25 cellular contexts compared by ENCODE assay signal in the genomic region with DNA sequence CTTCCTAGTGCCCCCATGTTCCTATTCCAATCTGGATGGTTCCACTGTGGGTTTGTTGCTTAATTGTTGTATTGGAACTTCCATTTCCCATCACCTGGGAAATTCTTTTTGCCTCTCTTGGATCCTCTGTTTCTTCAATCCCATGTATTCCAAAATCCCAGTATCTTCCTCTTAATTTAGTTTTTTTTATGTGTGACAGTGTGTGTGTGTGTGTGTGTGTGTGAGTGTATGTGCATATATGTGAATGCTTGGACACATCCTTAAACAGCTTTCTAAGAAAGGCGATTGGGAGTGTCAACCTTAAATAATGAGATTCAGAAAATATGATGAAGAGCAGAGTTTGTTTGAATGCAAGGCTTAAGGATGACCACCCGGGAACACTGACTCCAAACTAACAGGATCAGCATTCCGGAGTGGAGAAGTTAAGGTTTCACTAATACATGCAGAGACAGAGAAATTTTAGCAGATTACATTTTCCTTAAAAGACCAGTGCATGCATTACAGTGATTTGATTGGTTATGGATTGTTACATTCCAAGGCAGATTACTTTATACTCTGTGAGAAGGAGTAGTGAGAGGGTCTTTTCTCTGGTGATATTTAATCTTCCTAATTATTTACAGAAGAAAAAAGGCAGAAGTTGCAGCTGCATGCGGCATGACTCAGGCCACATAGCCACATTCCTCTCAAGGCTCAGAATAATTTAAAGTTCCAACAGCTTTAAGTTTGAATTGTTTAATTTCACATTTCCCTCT. TPM values are rescaled to one million over a fixed set of nuclear protein-coding genes. Genes with fewer than 3 reads are reported as not detected.
DNase-seq lines count a peak whose midpoint lies in the region; ATAC-seq, FAIRE-seq and TF ChIP-seq lines count a peak whose summit lies in the region.
"Had no signal": no experiment of that assay in that cellular context is flagged by ENCODE, and none has a peak within 500 bp of the region (broad histone marks: within the 10 kb centered on the region; RNA-seq: fewer than 3 reads in every experiment).

No MANE protein-coding gene starts in this region.

- DNase-seq in EH (ENCODE audit: low read depth) (peak; percentile 32), LHCN-M2 (ENCODE audit: low read depth) (peak; percentile 3), choroid plexus epithelial cell (ENCODE audit: low read depth) (peak; percentile 31), urothelium cell line (ENCODE audit: low spot score) (peak; percentile 28)
- no peak for DNase-seq in activated CD4-positive, alpha-beta T cell treated with anti-CD3 and anti-CD28 coated beads, Interleukin-2, amount 50 U/mL, for 1 hour
- DNase-seq: activated CD4-positive, alpha-beta T cell treated with anti-CD3 and anti-CD28 coated beads for 1 hour; activated CD8-positive, alpha-beta memory T cell treated with anti-CD3 and anti-CD28 coated beads, Interleukin-2, amount 50 U/mL, for 48 hours; activated CD8-positive, alpha-beta T cell treated with anti-CD3 and anti-CD28 coated beads for 36 hours; Calu3; CD4-positive, CD25-positive, alpha-beta regulatory T cell; DMS79; erythroblast; Karpas-422; left ventricle myocardium superior; NCI-H146; SIG-M5; stimulated activated CD4-positive, alpha-beta T cell treated with anti-CD3 and anti-CD28 coated beads, Interleukin-12 subunit alpha, Interleukin-12 subunit beta, amount 100 ng/mL, for 4 hours; stimulated activated CD4-positive, alpha-beta T cell treated with anti-CD3 and anti-CD28 coated beads, Interleukin-2, amount 100 ng/mL, for 48 hours; stomach had no signal

- peak; percentile 35 for FAIRE-seq in urothelium cell line (lab: Jason Lieb, UNC)
- FAIRE-seq: keratinocyte had no signal

- TF ChIP-seq CTCF in choroid plexus epithelial cell (conservative IDR thresholded peaks at IDR 0.05; ENCODE audit: low read depth, low read length): no peak

- H3K4me3 ChIP-seq in choroid plexus epithelial cell (ENCODE audit: low read depth, low read length): no peak overlapping the region
- H3K4me3 ChIP-seq: stomach had no signal

- ATAC-seq in HG03342 (IDR thresholded peaks at IDR 0.05; ENCODE audit: unreplicated experiment) (no peak), GM18870 (IDR thresholded peaks at IDR 0.05; ENCODE audit: unreplicated experiment) (no peak)
- ATAC-seq: activated CD8-positive, alpha-beta T cell treated with anti-CD3 and anti-CD28 coated beads for 36 hours; activated naive CD4-positive, alpha-beta T cell treated with anti-CD3 and anti-CD28 coated beads, Interleukin-2, amount 50 U/mL, for 72 hours; left ventricle myocardium superior; sciatic nerve had no signal

RNA-seq across cellular contexts. Expression of gene PDZD2, which starts 53.2 kb away (rescaled TPM):
- not detected in 2 replicates for total RNA-seq in LHCN-M2 (2014; rRNA removed)
- polyA plus RNA-seq in LHCN-M2 (2012): 0.10 TPM
- total RNA-seq: activated CD8-positive, alpha-beta T cell treated with anti-CD3 and anti-CD28 coated beads for 36 hours; T-helper 2 cell treated with Interferon-gamma antibody and Interleukin-4, amounts not matched to agents 100 ng/mL and 5 ng/mL, for 36 hours had no signal

RNA-seq across cellular contexts. Expression of gene C5orf22, which starts 53.6 kb away (rescaled TPM):
- total RNA-seq in LHCN-M2 (2014; rRNA removed): 25.7 and 34.2 TPM in 2 replicates
- 11.1 TPM for polyA plus RNA-seq in LHCN-M2 (2012)

RNA-seq across cellular contexts. Expression of gene DROSHA, which starts 53.8 kb away (rescaled TPM):
- 38.8 and 40.8 TPM in 2 replicates for total RNA-seq in LHCN-M2 (2014; rRNA removed)
- polyA plus RNA-seq in LHCN-M2 (2012): 34.8 TPM
